In genomic region chr2:199344012-199344411, GRCh38 we compare ENCODE assay signal across 5 cellular contexts.
"Had no signal": no experiment of that assay in that cellular context is flagged by ENCODE, and none has a peak within 500 bp of the region (broad histone marks: within the 10 kb centered on the region; RNA-seq: fewer than 3 reads in every experiment).

No MANE protein-coding gene starts in this region.

- DNase-seq: H9, HCEC 1CT, IMR-90 had no signal

- ATAC-seq: GM23338, K562 had no signal
